35 cellular contexts compared by ENCODE assay signal in genomic region chr10:22908837-22909236, GRCh38. TPM values are rescaled to one million over a fixed set of nuclear protein-coding genes. Genes with fewer than 3 reads are reported as not detected.
"Had no signal": no experiment of that assay in that cellular context is flagged by ENCODE, and none has a peak within 500 bp of the region (broad histone marks: within the 10 kb centered on the region; RNA-seq: fewer than 3 reads in every experiment).

No MANE protein-coding gene starts in this region.

- ATAC-seq: activated naive CD8-positive, alpha-beta T cell treated with anti-CD3 and anti-CD28 coated beads, Interleukin-2, amount 50 U/mL, for 24 hours; activated T-cell treated with anti-CD3 and anti-CD28 coated beads, Interleukin-2, amount 50 U/mL, for 72 hours; body of pancreas had no signal

- H3K36me3 ChIP-seq: adrenal gland, ascending aorta, brain microvascular endothelial cell, breast epithelium, cardiac muscle cell had no signal

- DNase-seq: activated effector memory CD4-positive, alpha-beta T cell treated with anti-CD3 and anti-CD28 coated beads, Interleukin-2, amount 50 U/mL, for 16 hours; activated effector memory CD4-positive, alpha-beta T cell treated with Interleukin-2 at 50 U/mL for 16 hours; activated gamma-delta T cell; activated gamma-delta T cell treated with Interleukin-2 at 50 U/mL for 16 hours; activated naive CD4-positive, alpha-beta T cell; activated naive CD4-positive, alpha-beta T cell treated with anti-CD3 and anti-CD28 coated beads for 36 hours; activated naive CD4-positive, alpha-beta T cell treated with anti-CD3 and anti-CD28 coated beads, Interleukin-2, amount 10 ng/mL, durations not matched to agents 7 days and 5 days; activated naive CD4-positive, alpha-beta T cell treated with anti-CD3 and anti-CD28 coated beads, Interleukin-2, amount 50 U/mL, for 16 hours; activated naive CD4-positive, alpha-beta T cell treated with Interleukin-2 at 50 U/mL for 16 hours; activated naive CD8-positive, alpha-beta T cell treated with anti-CD3 and anti-CD28 coated beads for 36 hours; activated naive CD8-positive, alpha-beta T cell treated with anti-CD3 and anti-CD28 coated beads, Interleukin-2, amount 10 ng/mL, durations not matched to agents 7 days and 5 days; activated naive CD8-positive, alpha-beta T cell treated with anti-CD3 and anti-CD28 coated beads, Interleukin-2, amount 50 U/mL, for 24 hours; activated T-cell treated with anti-CD3 and anti-CD28 coated beads, Interleukin-2, amount 50 U/mL, for 24 hours; activated T-cell treated with anti-CD3 and anti-CD28 coated beads, Interleukin-2, amount 50 U/mL, for 4 hours; activated T-cell treated with anti-CD3 and anti-CD28 coated beads, Interleukin-2, amount 50 U/mL, for 48 hours; activated T-cell treated with anti-CD3 and anti-CD28 coated beads, Interleukin-2, amount 50 U/mL, for 72 hours; adrenal gland; amniotic stem cell; amygdala; anterior cingulate cortex; aorta; body of pancreas; brain microvascular endothelial cell; caudate nucleus; central memory CD4-positive, alpha-beta T cell; cerebellar nuclear complex had no signal

- H3K27ac ChIP-seq: adrenal gland, ascending aorta, body of pancreas, brain microvascular endothelial cell, breast epithelium, cardiac muscle cell had no signal

- H3K4me3 ChIP-seq: adrenal gland, ascending aorta, body of pancreas, breast epithelium, cardiac muscle cell had no signal

- H3K4me1 ChIP-seq: ascending aorta, breast epithelium had no signal

- H3K9me3 ChIP-seq: adrenal gland had no signal

- H3K27me3 ChIP-seq: adrenal gland, ascending aorta, body of pancreas, brain microvascular endothelial cell, breast epithelium, cardiac muscle cell had no signal

- FAIRE-seq: astrocyte, bronchial epithelial cell had no signal

RNA-seq across cellular contexts. Expression of gene ARMC3, which starts 19.0 kb away (rescaled TPM):
- total RNA-seq: activated naive CD4-positive, alpha-beta T cell treated with anti-CD3 and anti-CD28 coated beads for 36 hours; activated naive CD4-positive, alpha-beta T cell treated with anti-CD3 and anti-CD28 coated beads, Interleukin-2, amount 50 U/mL, for 72 hours; activated naive CD8-positive, alpha-beta T cell treated with anti-CD3 and anti-CD28 coated beads, Interleukin-2, amount 10 ng/mL, durations not matched to agents 7 days and 5 days; activated T-cell treated with anti-CD3 and anti-CD28 coated beads, Interleukin-2, amount 50 U/mL, for 4 hours; activated T-cell treated with anti-CD3 and anti-CD28 coated beads, Interleukin-2, amount 50 U/mL, for 72 hours; activated T-helper 1 cell treated with anti-CD3 and anti-CD28 coated beads, Interleukin-12 subunit alpha, Interleukin-12 subunit beta, Interleukin-2, Interleukin-4 antibody, amounts not matched to agents 30 ng/mL and 10 ng/mL and 1 ng/mL, durations not matched to agents 14 hours and 24 hours and 36 hours; activated T-helper 17 cell treated with anti-CD3 and anti-CD28 coated beads, Interleukin-2, amount 50 U/mL, for 72 hours; activated T-helper 2 cell treated with anti-CD3 and anti-CD28 coated beads, Interferon-gamma antibody, Interleukin-2, Interleukin-4, amounts not matched to agents 10 μg/mL and 5 μg/mL and 100 μg/mL, durations not matched to agents 14 hours and 24 hours and 36 hours; adrenal gland; aorta; ascending aorta; cardiac muscle cell had no signal
- polyA plus RNA-seq: adrenal gland, cardiac muscle cell had no signal
